Comparison of ENCODE assay signal across 2 cellular contexts in the genomic region with DNA sequence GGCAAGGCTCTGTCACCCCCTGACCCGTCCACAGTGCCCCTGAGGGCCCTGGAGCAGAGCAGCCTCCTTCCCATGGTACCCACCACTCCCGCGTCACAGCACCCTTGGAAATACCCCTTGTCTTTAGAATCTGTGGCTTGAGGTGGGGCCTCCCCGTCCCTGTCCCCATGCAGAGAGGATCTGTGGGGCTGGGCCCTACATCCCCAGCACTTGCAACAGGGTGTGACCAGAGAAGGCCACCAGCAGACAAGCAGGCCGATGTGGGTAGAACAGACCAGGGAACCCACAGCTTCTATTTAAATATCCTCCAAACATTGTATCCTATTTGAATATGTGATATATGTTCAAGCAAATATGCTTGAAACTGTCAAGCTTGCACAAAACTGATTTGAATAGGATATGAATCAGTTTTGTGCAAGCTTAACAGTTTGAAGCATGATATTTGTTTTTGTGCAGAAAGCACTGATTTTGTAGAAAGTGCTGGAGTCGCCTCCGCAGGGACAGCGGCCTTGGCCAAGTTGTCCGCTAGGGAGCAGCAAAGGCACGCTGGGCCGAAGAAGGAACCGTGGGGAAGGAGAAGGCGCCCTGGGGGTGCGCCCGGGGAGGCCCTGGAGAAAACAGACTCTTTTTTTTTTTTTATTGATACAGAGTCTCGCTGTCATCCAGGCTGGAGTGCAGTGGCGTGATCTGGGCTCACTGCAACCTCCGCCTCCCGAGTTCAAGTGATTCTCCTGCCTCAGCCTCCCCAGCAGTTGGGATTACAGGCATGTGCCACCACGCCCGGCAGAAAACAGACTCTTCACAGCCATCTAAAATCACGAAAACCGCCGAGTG.
TF ChIP-seq lines count a peak whose summit lies in the region.

No MANE protein-coding gene starts in this region.

TF ChIP-seq in GM12878, 131 proteins besides CTCF, POLR2A, EP300 and RAD21:
- TF ChIP-seq ESRRA (IDR thresholded peaks at IDR 0.05; ENCODE audit: low read length) (no peak), EGR1 (IDR thresholded peaks at IDR 0.05; ENCODE audit: borderline replicate concordance in 1 of 2, low read depth in 2 of 2, low read length in 2 of 2) (0 out of 3 replicates have a peak, but pooled peaks of 1 of the 2 experiments have one; percentile 12), SMC3 (IDR thresholded peaks at IDR 0.05; ENCODE audit: borderline replicate concordance, low read length) (peak; percentile 29; the same call in 1 of the 2 replicates)

TF ChIP-seq in HepG2, 621 proteins besides CTCF, POLR2A, EP300 and RAD21:
- TF ChIP-seq ZNF724P (CRISPR knock-in tag; IDR thresholded peaks at IDR 0.05; ENCODE audit: borderline replicate concordance) (no peak), GATAD2A (CRISPR knock-in tag; IDR thresholded peaks at IDR 0.05) (no peak), SMC3 (IDR thresholded peaks at IDR 0.05; ENCODE audit: low read length) (peak; percentile 8; the same call in 1 of the 2 replicates), MAFF (IDR thresholded peaks at IDR 0.05; ENCODE audit: low read depth, low read length) (peak; percentile 35; the same call in 1 of the 2 replicates), MAFK (conservative IDR thresholded peaks at IDR 0.05 in 1 of 2, IDR thresholded peaks at IDR 0.05 in 1 of 2; ENCODE audit: low read length in 2 of 2) (peak in 1 of 2 experiments; percentile 58; a peak in 3 of 4 replicates), RFXAP (CRISPR knock-in tag; IDR thresholded peaks at IDR 0.05; ENCODE audit: borderline replicate concordance) (no peak), STAG1 (CRISPR knock-in tag; IDR thresholded peaks at IDR 0.05) (peak; percentile 82), KDM2A (CRISPR knock-in tag; IDR thresholded peaks at IDR 0.05; ENCODE audit: borderline replicate concordance, low read depth) (peak; percentile 37; the same call in 1 of the 2 replicates), XRCC5 (optimal IDR thresholded peaks at IDR 0.05; ENCODE audit: low read length) (peak; percentile 23)
TF ChIP-seq in HepG2: peak in this region for 6.
